ENCODE assay signal across 8 cellular contexts in genomic region chr15:64387562-64388168, GRCh38. TPM values are rescaled to one million over a fixed set of nuclear protein-coding genes. Genes with fewer than 3 reads are reported as not detected.
DNase-seq lines count a peak whose midpoint lies in the region; TF ChIP-seq lines count a peak whose summit lies in the region.

TRIP4 (plus strand) TSS chr15:64387836; CDS start chr15:64387864, 28 bp downstream.

- TF ChIP-seq RAD21 in neural cell (conservative IDR thresholded peaks at IDR 0.05) = peak; percentile 72

- TF ChIP-seq EP300 in neural cell (conservative IDR thresholded peaks at IDR 0.05; ENCODE audit: poor library complexity, severe bottlenecking) = peak; percentile 69
- no peak for TF ChIP-seq EP300 in stomach (IDR thresholded peaks at IDR 0.05)

- H3K4me2 ChIP-seq in neural cell (ENCODE audit: low read length) = peak within 1 kb of the TSS; percentile 52

- DNase-seq in EH (ENCODE audit: low read depth) = peak; percentile 98
- DNase-seq in GOT3 (lab: John Stamatoyannopoulos, UW) = peak; percentile 87
- peak; percentile 97 for DNase-seq in LNCaP clone FGC (ENCODE audit: low read depth)
- peak; percentile 98 for DNase-seq in SHP77 treated with DMSO at 0.1 percent for 48 hours (lab: John Stamatoyannopoulos, UW)
- DNase-seq in activated effector memory CD4-positive, alpha-beta T cell treated with anti-CD3 and anti-CD28 coated beads, Interleukin-2, amount 50 U/mL, for 16 hours = peak; percentile 99
- peak; percentile 98 for DNase-seq in fibroblast of villous mesenchyme (ENCODE audit: low read depth)
- DNase-seq in stomach = peak; percentile 96

- no peaks in the 10 kb centered on the region for H3K27me3 ChIP-seq in neural cell (ENCODE audit: insufficient read depth, low read depth, low read length)
- no peaks in the 10 kb centered on the region for H3K27me3 ChIP-seq in stomach

- H3K9me3 ChIP-seq in neural cell (ENCODE audit: low read length) (no peaks in the 10 kb centered on the region), stomach (no peaks in the 10 kb centered on the region)

- intact Hi-C loops in stomach (cut with DNase I; ENCODE audit: low total_unique reads) = no loop called here

- H3F3A ChIP-seq in neural cell (ENCODE audit: insufficient read depth, low read length, poor library complexity, severe bottlenecking) = no peaks in the 10 kb centered on the region

- peak within 1 kb of the TSS; percentile 71 for H3K9ac ChIP-seq in neural cell (ENCODE audit: low read length)

- peak; percentile 23; the same call in 1 of the 2 replicates for TF ChIP-seq CTCF in LNCaP clone FGC (IDR thresholded peaks at IDR 0.05; ENCODE audit: control insufficient read depth, extremely low read depth, insufficient read depth)
- TF ChIP-seq CTCF in fibroblast of villous mesenchyme (IDR thresholded peaks at IDR 0.05; ENCODE audit: insufficient read depth, low read depth, low read length) = no peak
- peak; percentile 60 for TF ChIP-seq CTCF in neural cell (IDR thresholded peaks at IDR 0.05; ENCODE audit: poor library complexity, severe bottlenecking)
- no peak for TF ChIP-seq CTCF in stomach (IDR thresholded peaks at IDR 0.05)

- H3K4me3 ChIP-seq in LNCaP clone FGC (ENCODE audit: low read depth, low read length) (peak within 1 kb of the TSS; percentile 97), fibroblast of villous mesenchyme (ENCODE audit: low read depth, low read length) (peak within 1 kb of the TSS; percentile 72), neural cell (ENCODE audit: low read length) (peak within 1 kb of the TSS; percentile 70), stomach (peak within 1 kb of the TSS; percentile 67 to 86 (median 78))

- 0 to 1% (median 0%) methylated on average over 33 to 35 of the region's 35 CpGs for WGBS in stomach, 5 donors

- peaks cover 9 to 26% (median 20%) of the 10 kb centered on the region in 4 donors for H3K4me1 ChIP-seq in stomach

- peak in 1 of 4 donors; percentile 42 for TF ChIP-seq POLR2A in stomach (IDR thresholded peaks at IDR 0.05)

- no peaks in the 10 kb centered on the region for H4K20me1 ChIP-seq in neural cell (ENCODE audit: insufficient read depth)

- H3K9me2 ChIP-seq in neural cell (ENCODE audit: insufficient read depth, low read length) = no peaks in the 10 kb centered on the region

- peak within 1 kb of the TSS; percentile 81 for H3K27ac ChIP-seq in neural cell (ENCODE audit: low read length)
- H3K27ac ChIP-seq in stomach = peak within 1 kb of the TSS; percentile 47 to 85 (median 81)

- H3K79me2 ChIP-seq in neural cell (replicated peaks; ENCODE audit: insufficient read depth, low read length) = peaks cover 19% of the 10 kb centered on the region

- H3K36me3 ChIP-seq in neural cell (ENCODE audit: insufficient read depth, low read length) (no peaks in the 10 kb centered on the region), stomach (peaks cover 0 to 14% (median 10%) of the 10 kb centered on the region in 4 donors)

- peak within 1 kb of the TSS; percentile 53 for H2AFZ ChIP-seq in neural cell (ENCODE audit: low read depth, low read length)

TF ChIP-seq in neural cell, 6 proteins besides CTCF, POLR2A, EP300 and RAD21:
- TF ChIP-seq POLR2AphosphoS5 (IDR thresholded peaks at IDR 0.05) (peak; percentile 97), SMC3 (conservative IDR thresholded peaks at IDR 0.05; ENCODE audit: poor library complexity) (peak; percentile 77), REST (IDR thresholded peaks at IDR 0.05; ENCODE audit: borderline replicate concordance) (peak; percentile 90), MXI1 (conservative IDR thresholded peaks at IDR 0.05; ENCODE audit: poor library complexity, severe bottlenecking) (peak; percentile 89), EZH2 (IDR thresholded peaks at IDR 0.05; ENCODE audit: borderline replicate concordance, insufficient read depth, low read length, poor library complexity, severe bottlenecking) (no peak), TAF1 (IDR thresholded peaks at IDR 0.05; ENCODE audit: low read depth) (peak; percentile 97)

RNA-seq across cellular contexts. Expression of gene TRIP4, which starts in this region (rescaled TPM):
- 10.8 and 11.6 TPM in 2 replicates for total RNA-seq in fibroblast of villous mesenchyme
- polyA plus RNA-seq in neural cell = 20.8 and 25.7 TPM in 2 replicates
- polyA minus RNA-seq in neural cell = 19.7 and 26.2 TPM in 2 replicates
- 10 to 100 TPM in 3 of 5 donors, 1 to 10 TPM in 2; 1.8 to 59.4 (median 15.5) TPM for total RNA-seq in stomach
- 10 to 100 TPM; 21.0 to 35.1 (median 23.1) TPM for polyA plus RNA-seq in stomach

Comparison
In these comparisons a context has a peak if more than half of its experiments do, and no peak if none do; other contexts are left out.
1. Peak in every context shown above with its lines: DNase-seq, H3K4me3 ChIP-seq and H3K27ac ChIP-seq.
2. CTCF ChIP-seq: peak in LNCaP clone FGC (single experiment) and neural cell (single experiment); none in fibroblast of villous mesenchyme (single experiment) and stomach (0 of 7).